In genomic region chr17:82424001-82424862, GRCh38 we compare ENCODE assay signal across 8 cellular contexts. TPM values are rescaled to one million over a fixed set of nuclear protein-coding genes. Genes with fewer than 3 reads are reported as not detected.
DNase-seq lines count a peak whose midpoint lies in the region; ATAC-seq and TF ChIP-seq lines count a peak whose summit lies in the region.

No MANE protein-coding gene starts in this region.

- H3K4me1 Mint-ChIP-seq in Calu3 (ENCODE audit: low read depth, unreplicated experiment) (no peaks in the 10 kb centered on the region), IgD-negative memory B cell (peaks cover 13 to 25% (median 19%) of the 10 kb centered on the region in 3 donors), chondrocyte (ENCODE audit: low read depth) (peaks cover 1% of the 10 kb centered on the region)
- H3K4me1 Mint-ChIP-seq in naive thymus-derived CD8-positive, alpha-beta T cell = peaks cover 11 to 33% (median 29%) of the 10 kb centered on the region in 4 donors

- POLR2A ChIA-PET in naive thymus-derived CD8-positive, alpha-beta T cell (lab: Charles Lee) = interaction anchor here (1.2 kb wide), 1 partner anchor 25 kb away, joined by 5 read pairs; no protein-coding TSS in a partner anchor

- no peaks in the 10 kb centered on the region for H3K36me3 ChIP-seq in uterus

- H3K27ac Mint-ChIP-seq in Calu3 (ENCODE audit: unreplicated experiment) (no peak overlapping the region), IgD-negative memory B cell (peak overlapping the region; percentile 54 to 91 (median 89)), chondrocyte (ENCODE audit: unreplicated experiment) (no peak overlapping the region)
- peak overlapping the region in 1 of 10 donors; percentile 90 for H3K27ac Mint-ChIP-seq in naive thymus-derived CD8-positive, alpha-beta T cell

- no TSS peak for BruUV-seq in Calu3 (replicated peaks; lab: Mats Ljungman, UMichigan)

- DNase-seq in Calu3 = peak; percentile 48
- DNase-seq in UCSD-AML1 (lab: John Stamatoyannopoulos, UW; ENCODE audit: unreplicated experiment) = peak; percentile 58
- no peak for DNase-seq in chondrocyte (ENCODE audit: low spot score)
- peak in 8 of 10 donors; percentile 20 to 51 (median 40) for DNase-seq in naive thymus-derived CD8-positive, alpha-beta T cell
- DNase-seq in uterus = peak; percentile 55 to 61
- DNase-seq in cortex of kidney (lab: John Stamatoyannopoulos, UW) = no peak

- H3K9me3 Mint-ChIP-seq in Calu3 (ENCODE audit: low read depth, unreplicated experiment) (no peaks in the 10 kb centered on the region), IgD-negative memory B cell (no peaks in the 10 kb centered on the region), chondrocyte (ENCODE audit: low read depth) (peaks cover 14% of the 10 kb centered on the region)
- H3K9me3 Mint-ChIP-seq in naive thymus-derived CD8-positive, alpha-beta T cell = no peaks in the 10 kb centered on the region

- H3K4me3 Mint-ChIP-seq in Calu3 (ENCODE audit: low read depth, unreplicated experiment) (no peak overlapping the region), IgD-negative memory B cell (peak overlapping the region in 1 of 4 donors; percentile 35), chondrocyte (ENCODE audit: unreplicated experiment) (no peak overlapping the region)
- no peak overlapping the region for H3K4me3 Mint-ChIP-seq in naive thymus-derived CD8-positive, alpha-beta T cell

- H3K27me3 Mint-ChIP-seq in Calu3 (ENCODE audit: unreplicated experiment) = no peaks in the 10 kb centered on the region
- no peaks in the 10 kb centered on the region for H3K27me3 Mint-ChIP-seq in IgD-negative memory B cell
- H3K27me3 Mint-ChIP-seq in chondrocyte (ENCODE audit: low read depth) = no peaks in the 10 kb centered on the region
- no peaks in the 10 kb centered on the region for H3K27me3 Mint-ChIP-seq in naive thymus-derived CD8-positive, alpha-beta T cell

- intact Hi-C loops in Calu3 (cut with micrococcal nuclease; ENCODE audit: unreplicated experiment) (no loop called here), uterus (cut with DNase I; ENCODE audit: low total_unique reads) (no loop called here)

- peaks cover 0 to under 1% of the 10 kb centered on the region in 2 donors for H3K4me1 ChIP-seq in uterus

- peak overlapping the region; percentile 66 to 68 for H3K27ac ChIP-seq in uterus

- peaks cover 1% of the 10 kb centered on the region for H3K36me3 Mint-ChIP-seq in Calu3 (ENCODE audit: insufficient read depth, unreplicated experiment)
- H3K36me3 Mint-ChIP-seq in IgD-negative memory B cell = peaks cover 12% of the 10 kb centered on the region
- peaks cover 8% of the 10 kb centered on the region for H3K36me3 Mint-ChIP-seq in chondrocyte (ENCODE audit: low read depth)
- peaks cover 0 to 43% (median 12%) of the 10 kb centered on the region in 3 donors for H3K36me3 Mint-ChIP-seq in naive thymus-derived CD8-positive, alpha-beta T cell

- ATAC-seq in naive thymus-derived CD8-positive, alpha-beta T cell = peak in 1 of 2 donors; percentile 50
- ATAC-seq in GM21390 (IDR thresholded peaks at IDR 0.05; ENCODE audit: unreplicated experiment) = no peak

- H3K27me3 ChIP-seq in uterus = no peaks in the 10 kb centered on the region

- H3K9me3 ChIP-seq in uterus = no peaks in the 10 kb centered on the region

- TF ChIP-seq POLR2A in uterus (IDR thresholded peaks at IDR 0.05) = no peak

- TF ChIP-seq CTCF in Calu3 (IDR thresholded peaks at IDR 0.05; ENCODE audit: unreplicated experiment) (peak; percentile 60), chondrocyte (IDR thresholded peaks at IDR 0.05) (peak; percentile 73), uterus (IDR thresholded peaks at IDR 0.05) (peak; percentile 40 to 55 (median 51))

- CTCF ChIA-PET in Calu3 (lab: Charles Lee) = no interaction called here

- no peak overlapping the region for H3K4me3 ChIP-seq in uterus

RNA-seq across cellular contexts. Expression of gene OGFOD3, which starts 5.8 kb away (rescaled TPM):
- total RNA-seq in Calu3 (2022) (29.0 and 38.0 TPM in 2 replicates), chondrocyte (19.9 to 30.6 TPM (median 20.0 TPM) in 3 replicates), uterus (10 to 100 TPM; 15.0 to 44.4 (median 24.8) TPM)
- 33.2 TPM for polyA plus RNA-seq in IgD-negative memory B cell
- total RNA-seq in naive thymus-derived CD8-positive, alpha-beta T cell = 10 to 100 TPM; 25.6 to 29.1 TPM
- 10 to 100 TPM; 32.4 to 35.2 (median 32.6) TPM for polyA plus RNA-seq in naive thymus-derived CD8-positive, alpha-beta T cell

RNA-seq across cellular contexts. Expression of gene HEXD, which starts 6.1 kb away (rescaled TPM):
- total RNA-seq in Calu3 (2022) (30.7 and 36.0 TPM in 2 replicates), chondrocyte (10.8 to 17.7 TPM (median 11.2 TPM) in 3 replicates), uterus (10 to 100 TPM; 15.9 to 53.7 (median 39.8) TPM)
- 23.2 TPM for polyA plus RNA-seq in IgD-negative memory B cell
- total RNA-seq in naive thymus-derived CD8-positive, alpha-beta T cell = 100 to 1,000 TPM; 112 to 122 TPM
- 10 to 100 TPM; 12.1 to 18.8 (median 12.2) TPM for polyA plus RNA-seq in naive thymus-derived CD8-positive, alpha-beta T cell

RNA-seq across cellular contexts. Expression of gene CYBC1, which starts 26.3 kb away (rescaled TPM):
- total RNA-seq in Calu3 (2022) (78.1 and 80.3 TPM in 2 replicates), chondrocyte (52.5 to 55.4 TPM (median 53.0 TPM) in 3 replicates), uterus (10 to 100 TPM; 12.0 to 93.7 (median 32.5) TPM)
- 266 TPM for polyA plus RNA-seq in IgD-negative memory B cell
- total RNA-seq in naive thymus-derived CD8-positive, alpha-beta T cell = 100 to 1,000 TPM; 207 to 213 TPM
- 100 to 1,000 TPM; 133 to 149 (median 147) TPM for polyA plus RNA-seq in naive thymus-derived CD8-positive, alpha-beta T cell

RNA-seq across cellular contexts. Expression of gene NARF, which starts 34.3 kb away (rescaled TPM):
- total RNA-seq in Calu3 (2022) = 38.1 and 39.4 TPM in 2 replicates
- polyA plus RNA-seq in IgD-negative memory B cell = 76.2 TPM
- 56.0 to 68.9 TPM (median 64.1 TPM) in 3 replicates for total RNA-seq in chondrocyte
- 10 to 100 TPM; 70.1 to 83.9 TPM for total RNA-seq in naive thymus-derived CD8-positive, alpha-beta T cell
- polyA plus RNA-seq in naive thymus-derived CD8-positive, alpha-beta T cell = 100 to 1,000 TPM in 2 of 3 donors, 10 to 100 TPM in 1; 93.6 to 127 (median 110) TPM
- 10 to 100 TPM; 15.3 to 55.5 (median 33.3) TPM for total RNA-seq in uterus

RNA-seq across cellular contexts. Expression of gene UTS2R, which starts 52.7 kb away (rescaled TPM):
- total RNA-seq in Calu3 (2022) (not detected in 2 replicates), chondrocyte (not detected in 3 replicates), uterus (not detected)
- polyA plus RNA-seq in IgD-negative memory B cell = not detected
- not detected for total RNA-seq in naive thymus-derived CD8-positive, alpha-beta T cell
- polyA plus RNA-seq in naive thymus-derived CD8-positive, alpha-beta T cell = not detected

Comparison
In these comparisons a context has a peak if more than half of its experiments do, and no peak if none do; other contexts are left out.
1. DNase-seq: peak in Calu3 (single experiment), UCSD-AML1 (single experiment), naive thymus-derived CD8-positive, alpha-beta T cell (8 of 10) and uterus (2 of 2); none in chondrocyte (single experiment) and cortex of kidney (single experiment).
2. H3K27ac Mint-ChIP-seq: peak in IgD-negative memory B cell (3 of 3); none in Calu3 (single experiment) and chondrocyte (single experiment).
3. Peak in every context shown above with its lines, with median percentiles within 50 percentile points of each other: CTCF ChIP-seq.